1 cellular context compared by ENCODE assay signal in genomic region chr10:119166564-119166963, GRCh38.
TF ChIP-seq lines count a peak whose summit lies in the region.

No MANE protein-coding gene starts in this region.

TF ChIP-seq in endothelial cell of umbilical vein, 7 proteins besides CTCF, POLR2A, EP300 and RAD21:
- TF ChIP-seq FOS (IDR thresholded peaks at IDR 0.05; ENCODE audit: borderline replicate concordance, insufficient read depth, low read length) (peak; percentile 9), EZH2 (IDR thresholded peaks at IDR 0.05; ENCODE audit: borderline replicate concordance, low read depth, low read length, severe bottlenecking) (no peak)
